In genomic region chr2:100194951-100195350, GRCh38 we compare ENCODE assay signal across 15 cellular contexts.
"Had no signal": no experiment of that assay in that cellular context is flagged by ENCODE, and none has a peak within 500 bp of the region (broad histone marks: within the 10 kb centered on the region; RNA-seq: fewer than 3 reads in every experiment).

No MANE protein-coding gene starts in this region.

- H3K79me2 ChIP-seq: parathyroid adenoma had no signal

- H3K9me3 Mint-ChIP-seq: immature natural killer cell, naive B cell had no signal

- H3K4me3 ChIP-seq: vagina had no signal

- H3K4me1 Mint-ChIP-seq: immature natural killer cell had no signal

- H3K27ac ChIP-seq: brain microvascular endothelial cell, parathyroid adenoma, vagina had no signal

- H3K4me3 Mint-ChIP-seq: immature natural killer cell, naive B cell had no signal

- H3K36me3 ChIP-seq: brain microvascular endothelial cell, vagina had no signal

- DNase-seq: activated CD4-positive, CD25-positive, alpha-beta regulatory T cell treated with anti-CD3 and anti-CD28 coated beads, Interleukin-2, amount 50 U/mL, for 72 hours; activated naive CD4-positive, alpha-beta T cell; anterior cingulate cortex; brain microvascular endothelial cell; effector memory CD4-positive, alpha-beta T cell; foreskin fibroblast; glutamatergic neuron; immature natural killer cell; naive B cell; retina; stimulated activated CD4-positive, alpha-beta T cell treated with anti-CD3 and anti-CD28 coated beads, Interleukin-12 subunit alpha, Interleukin-12 subunit beta, amount 100 ng/mL, for 4 hours; stimulated activated CD4-positive, alpha-beta T cell treated with anti-CD3 and anti-CD28 coated beads, Interleukin-2, amount 100 ng/mL, for 24 hours; T-helper 9 cell had no signal

- H3K27ac Mint-ChIP-seq: immature natural killer cell had no signal

- H3K27me3 ChIP-seq: brain microvascular endothelial cell, vagina had no signal

- H3K9ac ChIP-seq: parathyroid adenoma had no signal

- H3K36me3 Mint-ChIP-seq: immature natural killer cell, naive B cell had no signal

- H2AFZ ChIP-seq: parathyroid adenoma had no signal

- H3K9me3 ChIP-seq: vagina had no signal
